1 cellular context compared by ENCODE assay signal in genomic region chr2:112542123-112542973, GRCh38.
TF ChIP-seq lines count a peak whose summit lies in the region.

POLR1B (plus strand) TSS chr2:112542465; CDS start chr2:112542495, 30 bp downstream.

TF ChIP-seq in HepG2, 621 proteins besides CTCF, POLR2A, EP300 and RAD21 (continued from another document and continues in another):
- TF ChIP-seq ELK4 (CRISPR knock-in tag; IDR thresholded peaks at IDR 0.05; ENCODE audit: borderline replicate concordance) (peak; percentile 87; the same call in 1 of the 2 replicates), PLSCR1 (CRISPR knock-in tag; IDR thresholded peaks at IDR 0.05; ENCODE audit: borderline replicate concordance) (no peak; the same call in 1 of the 2 replicates), ZNF574 (CRISPR knock-in tag; IDR thresholded peaks at IDR 0.05) (peak; percentile 96), SRSF1 (optimal IDR thresholded peaks at IDR 0.05; ENCODE audit: low read depth, low read length) (peak; percentile 86), MAZ (IDR thresholded peaks at IDR 0.05; ENCODE audit: borderline replicate concordance, low read depth, low read length) (0 out of 2 replicates have a peak, but pooled peaks have one; percentile 38), MAZ (CRISPR knock-in tag; IDR thresholded peaks at IDR 0.05; ENCODE audit: low read depth) (peak; percentile 75; the same call in 1 of the 2 replicates), MBNL3 (CRISPR knock-in tag; conservative IDR thresholded peaks at IDR 0.05) (no peak), SYNCRIP (IDR thresholded peaks at IDR 0.05; ENCODE audit: insufficient read depth, low read depth, low read length) (no peak), KDM6A (CRISPR knock-in tag; IDR thresholded peaks at IDR 0.05; ENCODE audit: low read depth) (no peak), ZSCAN31 (CRISPR knock-in tag; IDR thresholded peaks at IDR 0.05; ENCODE audit: low read depth) (no peak; the same call in 1 of the 2 replicates), ZNF740 (CRISPR knock-in tag; IDR thresholded peaks at IDR 0.05) (peak; percentile 82; the same call in 1 of the 2 replicates), ESRRA (CRISPR knock-in tag; IDR thresholded peaks at IDR 0.05; ENCODE audit: low read depth) (peak; percentile 80), ZKSCAN5 (CRISPR knock-in tag; IDR thresholded peaks at IDR 0.05) (0 out of 2 replicates have a peak, but pooled peaks have one; percentile 49), ZNF691 (CRISPR knock-in tag; IDR thresholded peaks at IDR 0.05; ENCODE audit: borderline replicate concordance, low read depth) (peak; percentile 82; the same call in 1 of the 2 replicates), ZBTB7A (CRISPR knock-in tag; IDR thresholded peaks at IDR 0.05) (peak; percentile 96), NCOA1 (CRISPR knock-in tag; IDR thresholded peaks at IDR 0.05) (peak; percentile 84; the same call in 1 of the 2 replicates), ZBTB42 (CRISPR knock-in tag; IDR thresholded peaks at IDR 0.05) (0 out of 2 replicates have a peak, but pooled peaks have one; percentile 48), E2F5 (CRISPR knock-in tag; conservative IDR thresholded peaks at IDR 0.05) (0 out of 2 replicates have a peak, but pooled peaks have one; percentile 37), GATA4 (IDR thresholded peaks at IDR 0.05; ENCODE audit: borderline replicate concordance, low read depth) (peak; percentile 67; the same call in 1 of the 2 replicates), ZNF17 (CRISPR knock-in tag; IDR thresholded peaks at IDR 0.05) (0 out of 2 replicates have a peak, but pooled peaks have one; percentile 7), PHF5A (CRISPR knock-in tag; IDR thresholded peaks at IDR 0.05; ENCODE audit: low read depth, unreplicated experiment) (no peak), MNT (IDR thresholded peaks at IDR 0.05) (peak; percentile 90), ZNF639 (CRISPR knock-in tag; conservative IDR thresholded peaks at IDR 0.05) (peak; percentile 88), TERF1 (CRISPR knock-in tag; IDR thresholded peaks at IDR 0.05) (peak; percentile 49; the same call in 1 of the 2 replicates), NFIC (IDR thresholded peaks at IDR 0.05; ENCODE audit: low read length) (peak; percentile 62; the same call in 1 of the 2 replicates), SPEN (CRISPR knock-in tag; IDR thresholded peaks at IDR 0.05; ENCODE audit: low read depth) (peak; percentile 82), CERS6 (CRISPR knock-in tag; IDR thresholded peaks at IDR 0.05) (no peak; the same call in 1 of the 2 replicates), ZNF737 (CRISPR knock-in tag; IDR thresholded peaks at IDR 0.05; ENCODE audit: borderline replicate concordance) (peak; percentile 96), ZNF484 (CRISPR knock-in tag; IDR thresholded peaks at IDR 0.05; ENCODE audit: borderline replicate concordance, low read depth) (0 out of 2 replicates have a peak, but pooled peaks have one; percentile 89), PCBP2 (optimal IDR thresholded peaks at IDR 0.05; ENCODE audit: low read depth, low read length, poor library complexity, severe bottlenecking) (no peak), NCOA5 (CRISPR knock-in tag; IDR thresholded peaks at IDR 0.05) (no peak), KLF16 (CRISPR knock-in tag; IDR thresholded peaks at IDR 0.05) (peak in 1 of 2 experiments; percentile 84; a peak in 2 of 4 replicates), BCL6 (CRISPR knock-in tag; IDR thresholded peaks at IDR 0.05) (no peak; the same call in 1 of the 2 replicates), SNAPC2 (CRISPR knock-in tag; IDR thresholded peaks at IDR 0.05) (peak; percentile 67; the same call in 1 of the 2 replicates), ZMYM4 (CRISPR knock-in tag; IDR thresholded peaks at IDR 0.05) (peak; percentile 85; the same call in 1 of the 2 replicates), AGO1 (IDR thresholded peaks at IDR 0.05; ENCODE audit: low read depth, low read length, poor library complexity, severe bottlenecking) (peak; percentile 64), HOXA7 (CRISPR knock-in tag; IDR thresholded peaks at IDR 0.05) (no peak), CSRNP2 (CRISPR knock-in tag; conservative IDR thresholded peaks at IDR 0.05; ENCODE audit: low read depth) (no peak)
